ENCODE assay signal across 8 cellular contexts in genomic region chr14:93183596-93184317, GRCh38. TPM values are rescaled to one million over a fixed set of nuclear protein-coding genes. Genes with fewer than 3 reads are reported as not detected.
DNase-seq lines count a peak whose midpoint lies in the region; ATAC-seq lines count a peak whose summit lies in the region.

No MANE protein-coding gene starts in this region.

- no peaks in the 10 kb centered on the region for H3K9me3 ChIP-seq in thymus (ENCODE audit: control insufficient read depth)

- DNase-seq in activated CD8-positive, alpha-beta memory T cell treated with anti-CD3 and anti-CD28 coated beads, Interleukin-2, amount 10 ng/mL, durations not matched to agents 7 days and 5 days: no peak
- no peak for DNase-seq in activated CD8-positive, alpha-beta memory T cell treated with anti-CD3 and anti-CD28 coated beads for 24 hours
- no peak for DNase-seq in activated naive CD8-positive, alpha-beta T cell treated with anti-CD3 and anti-CD28 coated beads, Interleukin-2, amount 50 U/mL, for 24 hours
- peak in 1 of 2 donors; percentile 22 for DNase-seq in left colon
- no peak for DNase-seq in A172 (ENCODE audit: low spot score)
- no peak for DNase-seq in hippocampal formation (lab: John Stamatoyannopoulos, UW)

- no peaks in the 10 kb centered on the region for H3K9me3 Mint-ChIP-seq in activated CD8-positive, alpha-beta memory T cell treated with anti-CD3 and anti-CD28 coated beads, Interleukin-2, amount 10 ng/mL, durations not matched to agents 7 days and 5 days (ENCODE audit: low read depth)
- no peaks in the 10 kb centered on the region for H3K9me3 Mint-ChIP-seq in activated naive CD8-positive, alpha-beta T cell treated with anti-CD3 and anti-CD28 coated beads, Interleukin-2, amount 50 U/mL, for 24 hours

- no peaks in the 10 kb centered on the region for H3K27me3 Mint-ChIP-seq in activated CD8-positive, alpha-beta memory T cell treated with anti-CD3 and anti-CD28 coated beads, Interleukin-2, amount 10 ng/mL, durations not matched to agents 7 days and 5 days
- no peaks in the 10 kb centered on the region for H3K27me3 Mint-ChIP-seq in activated naive CD8-positive, alpha-beta T cell treated with anti-CD3 and anti-CD28 coated beads, Interleukin-2, amount 50 U/mL, for 24 hours

- ATAC-seq in activated CD8-positive, alpha-beta memory T cell treated with anti-CD3 and anti-CD28 coated beads, Interleukin-2, amount 10 ng/mL, durations not matched to agents 7 days and 5 days: no peak
- no peak for ATAC-seq in activated naive CD8-positive, alpha-beta T cell treated with anti-CD3 and anti-CD28 coated beads, Interleukin-2, amount 50 U/mL, for 24 hours
- ATAC-seq in left colon (peak; percentile 15), GM21447 (IDR thresholded peaks at IDR 0.05; ENCODE audit: unreplicated experiment) (no peak)

- WGBS in thymus: 57% methylated on average over 17 of the region's 17 CpGs

- H3K4me1 Mint-ChIP-seq in activated CD8-positive, alpha-beta memory T cell treated with anti-CD3 and anti-CD28 coated beads, Interleukin-2, amount 10 ng/mL, durations not matched to agents 7 days and 5 days: peaks cover 32% of the 10 kb centered on the region
- H3K4me1 Mint-ChIP-seq in activated naive CD8-positive, alpha-beta T cell treated with anti-CD3 and anti-CD28 coated beads, Interleukin-2, amount 50 U/mL, for 24 hours: peaks cover 39% of the 10 kb centered on the region

- H3K4me3 Mint-ChIP-seq in activated CD8-positive, alpha-beta memory T cell treated with anti-CD3 and anti-CD28 coated beads, Interleukin-2, amount 10 ng/mL, durations not matched to agents 7 days and 5 days: peak overlapping the region; percentile 90
- peak overlapping the region; percentile 91 for H3K4me3 Mint-ChIP-seq in activated naive CD8-positive, alpha-beta T cell treated with anti-CD3 and anti-CD28 coated beads, Interleukin-2, amount 50 U/mL, for 24 hours

- H3K4me3 ChIP-seq in thymus (ENCODE audit: low read length): peak overlapping the region; percentile 96

- H3K36me3 Mint-ChIP-seq in activated CD8-positive, alpha-beta memory T cell treated with anti-CD3 and anti-CD28 coated beads, Interleukin-2, amount 10 ng/mL, durations not matched to agents 7 days and 5 days: peaks cover 20% of the 10 kb centered on the region
- peaks cover 27% of the 10 kb centered on the region for H3K36me3 Mint-ChIP-seq in activated naive CD8-positive, alpha-beta T cell treated with anti-CD3 and anti-CD28 coated beads, Interleukin-2, amount 50 U/mL, for 24 hours (ENCODE audit: low read depth)

- intact Hi-C loops in left colon (cut with DNase I, micrococcal nuclease): no loop called here

- H3K27ac ChIP-seq in thymus (ENCODE audit: low read depth): peak overlapping the region; percentile 99

- H3K27ac Mint-ChIP-seq in activated CD8-positive, alpha-beta memory T cell treated with anti-CD3 and anti-CD28 coated beads, Interleukin-2, amount 10 ng/mL, durations not matched to agents 7 days and 5 days: peak overlapping the region; percentile 87
- H3K27ac Mint-ChIP-seq in activated naive CD8-positive, alpha-beta T cell treated with anti-CD3 and anti-CD28 coated beads, Interleukin-2, amount 50 U/mL, for 24 hours: peak overlapping the region; percentile 90

- peaks cover 16% of the 10 kb centered on the region for H3K36me3 ChIP-seq in thymus (ENCODE audit: control insufficient read depth, insufficient read depth)

- CTCF ChIA-PET in activated CD8-positive, alpha-beta memory T cell treated with anti-CD3 and anti-CD28 coated beads, Interleukin-2, amount 10 ng/mL, durations not matched to agents 7 days and 5 days (lab: Charles Lee): interaction anchor here (1.5 to 3.5 kb wide), 8 partner anchors 10 to 70 kb away, joined by 5 to 20 read pairs (median 7); partner anchors contain the start of genes GON7 and UBR7

- peaks cover 14% of the 10 kb centered on the region for H3K4me1 ChIP-seq in thymus (ENCODE audit: control insufficient read depth, insufficient read depth, low read length)

- no peaks in the 10 kb centered on the region for H3K27me3 ChIP-seq in thymus (ENCODE audit: control insufficient read depth, insufficient read depth)

RNA-seq across cellular contexts. Expression of gene MOAP1, which starts 0.9 kb away (rescaled TPM):
- total RNA-seq in activated CD8-positive, alpha-beta memory T cell treated with anti-CD3 and anti-CD28 coated beads, Interleukin-2, amount 10 ng/mL, durations not matched to agents 7 days and 5 days: 10 to 100 TPM; 18.2 to 19.5 TPM
- total RNA-seq in left colon: 10 to 100 TPM; 17.8 to 20.0 TPM
- polyA plus RNA-seq in thymus: 37.9 TPM
- 12.1 and 13.2 TPM in 2 replicates for total RNA-seq in A172 (2014; rRNA removed; shearing (Covaris generic))

RNA-seq across cellular contexts. Expression of gene LYSET, which starts 1.4 kb away (rescaled TPM):
- 1 to 10 TPM; 6.3 to 9.7 TPM for total RNA-seq in activated CD8-positive, alpha-beta memory T cell treated with anti-CD3 and anti-CD28 coated beads, Interleukin-2, amount 10 ng/mL, durations not matched to agents 7 days and 5 days
- total RNA-seq in left colon: 10 to 100 TPM; 30.0 to 32.0 TPM
- polyA plus RNA-seq in thymus: 38.8 TPM
- total RNA-seq in A172 (2014; rRNA removed; shearing (Covaris generic)): 17.8 and 30.3 TPM in 2 replicates

RNA-seq across cellular contexts. Expression of gene GON7, which starts 23.1 kb away (rescaled TPM):
- total RNA-seq in activated CD8-positive, alpha-beta memory T cell treated with anti-CD3 and anti-CD28 coated beads, Interleukin-2, amount 10 ng/mL, durations not matched to agents 7 days and 5 days: 10 to 100 TPM; 17.3 to 20.1 TPM
- 10 to 100 TPM; 17.8 to 21.3 TPM for total RNA-seq in left colon
- 32.3 TPM for polyA plus RNA-seq in thymus
- 27.8 and 34.1 TPM in 2 replicates for total RNA-seq in A172 (2014; rRNA removed; shearing (Covaris generic))

RNA-seq across cellular contexts. Expression of gene UBR7, which starts 23.3 kb away (rescaled TPM):
- total RNA-seq in activated CD8-positive, alpha-beta memory T cell treated with anti-CD3 and anti-CD28 coated beads, Interleukin-2, amount 10 ng/mL, durations not matched to agents 7 days and 5 days: 10 to 100 TPM; 40.2 to 41.6 TPM
- 10 to 100 TPM; 22.9 to 24.0 TPM for total RNA-seq in left colon
- 19.6 TPM for polyA plus RNA-seq in thymus
- total RNA-seq in A172 (2014; rRNA removed; shearing (Covaris generic)): 28.0 and 46.8 TPM in 2 replicates
